ENCODE assay signal across 2 cellular contexts in genomic region chr2:164877169-164877568, GRCh38.
TF ChIP-seq lines count a peak whose summit lies in the region.

No MANE protein-coding gene starts in this region.

TF ChIP-seq in GM23338, 12 proteins besides CTCF, POLR2A, EP300 and RAD21 (continued from another document):
- TF ChIP-seq REST (IDR thresholded peaks at IDR 0.05; ENCODE audit: unreplicated experiment) (no peak), EZH2phosphoT487 (IDR thresholded peaks at IDR 0.05; ENCODE audit: unreplicated experiment) (no peak), ZNF462 (CRISPR knock-in tag; IDR thresholded peaks at IDR 0.05) (no peak)

TF ChIP-seq in liver, 16 proteins besides CTCF, POLR2A, EP300 and RAD21 (continued from another document):
- TF ChIP-seq REST (IDR thresholded peaks at IDR 0.05) (no peak), SP1 (IDR thresholded peaks at IDR 0.05) (no peak), ATF3 (IDR thresholded peaks at IDR 0.05) (no peak)
